In genomic region chr5:164235176-164235914, GRCh38 we compare ENCODE assay signal across 1 cellular context.
TF ChIP-seq lines count a peak whose summit lies in the region.

No MANE protein-coding gene starts in this region.

TF ChIP-seq in SK-N-SH, 30 proteins besides CTCF, POLR2A, EP300 and RAD21 (continued from another document):
- TF ChIP-seq IRF3 (IDR thresholded peaks at IDR 0.05; ENCODE audit: low read depth, low read length) (no peak), REST (IDR thresholded peaks at IDR 0.05; ENCODE audit: low read depth, low read length) (no peak), MAX (IDR thresholded peaks at IDR 0.05; ENCODE audit: low read depth) (no peak), ELF1 (IDR thresholded peaks at IDR 0.05) (no peak), GABPA (IDR thresholded peaks at IDR 0.05; ENCODE audit: low read depth) (no peak), NRF1 (IDR thresholded peaks at IDR 0.05; ENCODE audit: low read depth, low read length) (no peak), FOXJ3 (CRISPR knock-in tag; IDR thresholded peaks at IDR 0.05) (no peak), CHD2 (IDR thresholded peaks at IDR 0.05; ENCODE audit: low read length, partially characterized antibody) (no peak), MXI1 (IDR thresholded peaks at IDR 0.05; ENCODE audit: low read depth, low read length) (no peak), NFIC (IDR thresholded peaks at IDR 0.05; ENCODE audit: borderline replicate concordance) (peak; percentile 93), SIN3A (IDR thresholded peaks at IDR 0.05; ENCODE audit: borderline replicate concordance, low read depth, low read length) (no peak)
